Comparison of ENCODE assay signal across 37 cellular contexts in the genomic region with DNA sequence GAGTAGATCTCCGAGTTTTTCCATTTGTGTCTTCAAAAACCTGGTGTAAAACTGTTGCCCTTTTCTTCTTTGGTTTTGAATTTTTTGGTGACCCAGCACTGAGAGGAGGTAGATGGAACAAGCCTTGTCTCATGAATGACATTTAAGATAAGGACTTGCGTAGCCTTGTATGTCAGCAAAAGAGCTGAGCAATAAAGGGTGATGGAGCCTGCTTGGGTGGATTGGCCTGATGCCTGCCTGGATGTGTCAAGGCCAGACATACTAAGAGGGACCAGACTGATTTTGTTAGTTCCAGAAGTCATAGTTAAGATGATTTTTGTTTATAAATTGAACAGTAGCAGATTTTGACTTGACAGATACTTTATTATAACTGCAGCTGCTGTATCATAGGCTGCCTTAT.
"Had no signal": no experiment of that assay in that cellular context is flagged by ENCODE, and none has a peak within 500 bp of the region (broad histone marks: within the 10 kb centered on the region; RNA-seq: fewer than 3 reads in every experiment).

No MANE protein-coding gene starts in this region.

- H3K36me3 ChIP-seq: ascending aorta had no signal

- H3K9me3 ChIP-seq: ascending aorta had no signal

- H3K27ac Mint-ChIP-seq: activated B cell treated with CpG ODN at 0.5 μM for 24 hours; activated CD4-positive, alpha-beta memory T cell treated with anti-CD3 and anti-CD28 coated beads for 36 hours; activated CD4-positive, alpha-beta T cell treated with anti-CD3 and anti-CD28 coated beads, Interleukin-2, amount 10 ng/mL, durations not matched to agents 24 days and 14 days; activated CD8-positive, alpha-beta T cell treated with anti-CD3 and anti-CD28 coated beads for 36 hours; activated naive CD4-positive, alpha-beta T cell treated with anti-CD3 and anti-CD28 coated beads for 36 hours; activated naive CD8-positive, alpha-beta T cell treated with anti-CD3 and anti-CD28 coated beads for 36 hours; activated T-helper 1 cell treated with anti-CD3 and anti-CD28 coated beads, Interleukin-12 subunit alpha, Interleukin-12 subunit beta, Interleukin-2, Interleukin-4 antibody, amounts not matched to agents 30 ng/mL and 10 ng/mL and 1 ng/mL, durations not matched to agents 14 hours and 24 hours and 36 hours; activated T-helper 17 cell treated with anti-CD3 and anti-CD28 coated beads, Interleukin-2, amount 50 U/mL, for 72 hours; brain; T-helper 2 cell treated with Interferon-gamma antibody and Interleukin-4, amounts not matched to agents 5 μg/mL and 100 μg/mL, for 36 hours had no signal

- H3K4me3 ChIP-seq: ascending aorta, cardiac muscle cell had no signal

- FAIRE-seq: bronchial epithelial cell, TTC549 had no signal

- H3K9me3 Mint-ChIP-seq: activated B cell treated with CpG ODN at 0.5 μM for 24 hours; activated CD4-positive, alpha-beta memory T cell treated with anti-CD3 and anti-CD28 coated beads for 36 hours; activated CD4-positive, alpha-beta T cell treated with anti-CD3 and anti-CD28 coated beads, Interleukin-2, amount 10 ng/mL, durations not matched to agents 24 days and 14 days; activated CD8-positive, alpha-beta T cell treated with anti-CD3 and anti-CD28 coated beads for 36 hours; activated naive CD4-positive, alpha-beta T cell treated with anti-CD3 and anti-CD28 coated beads for 36 hours; activated naive CD4-positive, alpha-beta T cell treated with anti-CD3 and anti-CD28 coated beads, Interleukin-2, amount 50 U/mL, for 72 hours; activated naive CD8-positive, alpha-beta T cell treated with anti-CD3 and anti-CD28 coated beads for 36 hours; activated T-cell treated with anti-CD3 and anti-CD28 coated beads, Interleukin-2, amount 50 U/mL, for 4 hours; activated T-cell treated with anti-CD3 and anti-CD28 coated beads, Interleukin-2, amount 50 U/mL, for 72 hours; activated T-helper 1 cell treated with anti-CD3 and anti-CD28 coated beads, Interleukin-12 subunit alpha, Interleukin-12 subunit beta, Interleukin-2, Interleukin-4 antibody, amounts not matched to agents 30 ng/mL and 10 ng/mL and 1 ng/mL, durations not matched to agents 14 hours and 24 hours and 36 hours; activated T-helper 17 cell treated with anti-CD3 and anti-CD28 coated beads, Interleukin-2, amount 50 U/mL, for 72 hours; brain; central memory CD8-positive, alpha-beta T cell; T-helper 1 cell treated with Interleukin-12 subunit alpha and Interleukin-12 subunit beta and Interleukin-4 antibody, amounts not matched to agents 30 μg/mL and 1 μg/mL, for 36 hours; T-helper 2 cell treated with Interferon-gamma antibody and Interleukin-4, amounts not matched to agents 5 μg/mL and 100 μg/mL, for 36 hours had no signal

- H3K4me3 Mint-ChIP-seq: activated B cell treated with CpG ODN at 0.5 μM for 24 hours; activated CD4-positive, alpha-beta memory T cell treated with anti-CD3 and anti-CD28 coated beads for 36 hours; activated CD4-positive, alpha-beta T cell treated with anti-CD3 and anti-CD28 coated beads, Interleukin-2, amount 10 ng/mL, durations not matched to agents 24 days and 14 days; activated CD8-positive, alpha-beta T cell treated with anti-CD3 and anti-CD28 coated beads for 36 hours; activated naive CD4-positive, alpha-beta T cell treated with anti-CD3 and anti-CD28 coated beads for 36 hours; activated naive CD8-positive, alpha-beta T cell treated with anti-CD3 and anti-CD28 coated beads for 36 hours; activated T-cell treated with anti-CD3 and anti-CD28 coated beads, Interleukin-2, amount 50 U/mL, for 4 hours; activated T-cell treated with anti-CD3 and anti-CD28 coated beads, Interleukin-2, amount 50 U/mL, for 72 hours; activated T-helper 1 cell treated with anti-CD3 and anti-CD28 coated beads, Interleukin-12 subunit alpha, Interleukin-12 subunit beta, Interleukin-2, Interleukin-4 antibody, amounts not matched to agents 30 ng/mL and 10 ng/mL and 1 ng/mL, durations not matched to agents 14 hours and 24 hours and 36 hours; activated T-helper 17 cell treated with anti-CD3 and anti-CD28 coated beads, Interleukin-2, amount 50 U/mL, for 72 hours; brain; central memory CD8-positive, alpha-beta T cell; T-helper 1 cell treated with Interleukin-12 subunit alpha and Interleukin-12 subunit beta and Interleukin-4 antibody, amounts not matched to agents 30 μg/mL and 1 μg/mL, for 36 hours; T-helper 2 cell treated with Interferon-gamma antibody and Interleukin-4, amounts not matched to agents 5 μg/mL and 100 μg/mL, for 36 hours had no signal

- H3K27me3 Mint-ChIP-seq: activated B cell treated with CpG ODN at 0.5 μM for 24 hours; activated CD4-positive, alpha-beta memory T cell treated with anti-CD3 and anti-CD28 coated beads for 36 hours; activated CD4-positive, alpha-beta T cell treated with anti-CD3 and anti-CD28 coated beads, Interleukin-2, amount 10 ng/mL, durations not matched to agents 24 days and 14 days; activated CD8-positive, alpha-beta T cell treated with anti-CD3 and anti-CD28 coated beads for 36 hours; activated naive CD8-positive, alpha-beta T cell treated with anti-CD3 and anti-CD28 coated beads for 36 hours; activated T-helper 17 cell treated with anti-CD3 and anti-CD28 coated beads, Interleukin-2, amount 50 U/mL, for 72 hours; brain; central memory CD8-positive, alpha-beta T cell had no signal

- DNase-seq: activated B cell treated with CpG ODN at 0.5 μM for 24 hours; activated CD4-positive, alpha-beta memory T cell treated with anti-CD3 and anti-CD28 coated beads for 36 hours; activated CD4-positive, alpha-beta T cell treated with anti-CD3 and anti-CD28 coated beads for 4 hours; activated CD4-positive, alpha-beta T cell treated with anti-CD3 and anti-CD28 coated beads, Interleukin-2, amount 10 ng/mL, durations not matched to agents 24 days and 14 days; activated CD4-positive, alpha-beta T cell treated with anti-CD3 and anti-CD28 coated beads, Interleukin-2, amount 50 U/mL, for 1 hour; activated CD4-positive, alpha-beta T cell treated with anti-CD3 and anti-CD28 coated beads, Interleukin-2, amount 50 U/mL, for 4 hours; activated CD4-positive, CD25-positive, alpha-beta regulatory T cell treated with anti-CD3 and anti-CD28 coated beads, Interleukin-2, amount 50 U/mL, for 72 hours; activated CD8-positive, alpha-beta memory T cell treated with anti-CD3 and anti-CD28 coated beads, Interleukin-2, amount 50 U/mL, for 4 hours; activated CD8-positive, alpha-beta T cell treated with anti-CD3 and anti-CD28 coated beads for 36 hours; activated effector memory CD4-positive, alpha-beta T cell treated with anti-CD3 and anti-CD28 coated beads, Interleukin-2, amount 50 U/mL, for 16 hours; activated gamma-delta T cell treated with Interleukin-2 at 50 U/mL for 16 hours; activated naive CD4-positive, alpha-beta T cell; activated naive CD4-positive, alpha-beta T cell treated with anti-CD3 and anti-CD28 coated beads for 36 hours; activated naive CD4-positive, alpha-beta T cell treated with anti-CD3 and anti-CD28 coated beads, Interleukin-2, amount 50 U/mL, for 16 hours; activated naive CD8-positive, alpha-beta T cell treated with anti-CD3 and anti-CD28 coated beads for 36 hours; activated T-cell treated with anti-CD3 and anti-CD28 coated beads for 4 hours; activated T-cell treated with anti-CD3 and anti-CD28 coated beads, Interleukin-2, amount 50 U/mL, for 1 hour; activated T-cell treated with anti-CD3 and anti-CD28 coated beads, Interleukin-2, amount 50 U/mL, for 4 hours; activated T-cell treated with anti-CD3 and anti-CD28 coated beads, Interleukin-2, amount 50 U/mL, for 72 hours; amygdala; anterior cingulate cortex; caudate nucleus; cerebellar nuclear complex; T-helper 2 cell; T-helper 9 cell had no signal

- H3K27me3 ChIP-seq: ascending aorta, cardiac muscle cell had no signal

- H3K27ac ChIP-seq: ascending aorta, cardiac muscle cell, VCaP had no signal

- H3K4me1 Mint-ChIP-seq: activated B cell treated with CpG ODN at 0.5 μM for 24 hours; activated CD4-positive, alpha-beta T cell treated with anti-CD3 and anti-CD28 coated beads, Interleukin-2, amount 10 ng/mL, durations not matched to agents 24 days and 14 days; activated naive CD8-positive, alpha-beta T cell treated with anti-CD3 and anti-CD28 coated beads for 36 hours; activated T-helper 17 cell treated with anti-CD3 and anti-CD28 coated beads, Interleukin-2, amount 50 U/mL, for 72 hours; brain; central memory CD8-positive, alpha-beta T cell had no signal

- ATAC-seq: activated CD8-positive, alpha-beta T cell treated with anti-CD3 and anti-CD28 coated beads for 36 hours; activated naive CD4-positive, alpha-beta T cell treated with anti-CD3 and anti-CD28 coated beads, Interleukin-2, amount 50 U/mL, for 72 hours; activated T-cell treated with anti-CD3 and anti-CD28 coated beads, Interleukin-2, amount 50 U/mL, for 4 hours; activated T-cell treated with anti-CD3 and anti-CD28 coated beads, Interleukin-2, amount 50 U/mL, for 72 hours; activated T-helper 17 cell treated with anti-CD3 and anti-CD28 coated beads, Interleukin-2, amount 50 U/mL, for 72 hours had no signal

- H3K4me1 ChIP-seq: ascending aorta had no signal
